Comparison of ENCODE assay signal across 12 cellular contexts in the genomic region with DNA sequence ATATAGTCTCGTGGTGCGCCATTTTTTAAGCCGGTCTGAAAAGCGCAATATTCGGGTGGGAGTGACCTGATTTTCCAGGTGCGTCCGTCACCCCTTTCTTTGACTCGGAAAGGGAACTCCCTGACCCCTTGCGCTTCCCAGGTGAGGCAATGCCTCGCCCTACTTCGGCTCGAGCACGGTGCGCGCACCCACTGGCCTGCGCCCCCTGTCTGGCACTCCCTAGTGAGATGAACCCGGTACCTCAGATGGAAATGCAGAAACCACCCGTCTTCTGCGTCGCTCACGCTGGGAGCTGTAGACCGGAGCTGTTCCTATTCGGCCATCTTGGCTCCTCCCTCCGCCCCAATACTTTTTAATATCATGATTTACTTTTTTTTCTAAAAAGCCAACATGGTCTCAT. TPM values are rescaled to one million over a fixed set of nuclear protein-coding genes. Genes with fewer than 3 reads are reported as not detected.
"Had no signal": no experiment of that assay in that cellular context is flagged by ENCODE, and none has a peak within 500 bp of the region (broad histone marks: within the 10 kb centered on the region; RNA-seq: fewer than 3 reads in every experiment).

No MANE protein-coding gene starts in this region.

RNA-seq across cellular contexts. Expression of gene FEZF1, which starts 19.9 kb away (rescaled TPM):
- total RNA-seq: activated CD4-positive, alpha-beta memory T cell treated with anti-CD3 and anti-CD28 coated beads for 36 hours; activated naive CD8-positive, alpha-beta T cell treated with anti-CD3 and anti-CD28 coated beads for 36 hours; heart right ventricle; kidney epithelial cell; left lobe of liver; lower lobe of right lung; ovary; pulmonary artery endothelial cell; right cardiac atrium; subcutaneous adipose tissue; T-helper 17 cell; upper lobe of right lung had no signal
